ENCODE assay signal across 10 cellular contexts in the genomic region with DNA sequence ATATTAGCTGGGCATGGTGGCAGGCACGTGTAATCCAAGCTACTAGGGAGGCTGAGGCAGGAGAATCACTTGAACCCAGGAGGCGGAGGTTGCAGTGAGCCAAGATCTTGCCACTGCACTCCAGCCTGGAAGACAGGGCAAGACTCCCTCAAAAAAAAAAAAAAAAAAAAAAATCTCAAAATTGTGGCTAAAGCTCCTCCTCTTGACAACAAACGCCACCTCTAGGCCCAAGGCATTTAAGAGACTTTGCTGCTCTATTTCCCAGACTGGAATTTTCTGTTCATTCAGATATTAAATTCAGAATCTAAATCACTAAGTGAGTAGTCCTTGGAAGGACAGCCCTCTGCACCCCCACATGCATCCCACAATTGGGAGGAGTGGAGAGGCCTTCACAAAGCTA. TPM values are rescaled to one million over a fixed set of nuclear protein-coding genes. Genes with fewer than 3 reads are reported as not detected.
A peak's percentile ranks its signal among the peaks of the same experiment; 100 is the strongest.
DNase-seq lines count a peak whose midpoint lies in the region; ATAC-seq and TF ChIP-seq lines count a peak whose summit lies in the region.
"Had no signal": no experiment of that assay in that cellular context is flagged by ENCODE, and none has a peak within 500 bp of the region (broad histone marks: within the 10 kb centered on the region; RNA-seq: fewer than 3 reads in every experiment).

No MANE protein-coding gene starts in this region.

- H3K27ac ChIP-seq in subcutaneous abdominal adipose tissue (ENCODE audit: low read depth, low read length): peak overlapping the region; percentile 84

- H3K27me3 ChIP-seq in subcutaneous abdominal adipose tissue (ENCODE audit: control insufficient read depth in 5 of 5, insufficient read depth in 4 of 5, low read length in 5 of 5): no peaks in the 10 kb centered on the region
- H3K27me3 ChIP-seq: body of pancreas had no signal

- no peak for TF ChIP-seq CTCF in glutamatergic neuron (IDR thresholded peaks at IDR 0.05; ENCODE audit: partially characterized antibody, unreplicated experiment)

- H3K4me1 ChIP-seq in subcutaneous abdominal adipose tissue (ENCODE audit: control insufficient read depth in 5 of 5, insufficient read depth in 5 of 5, low read length in 5 of 5): peaks cover 0 to 40% (median 31%) of the 10 kb centered on the region in 5 donors

- no peaks in the 10 kb centered on the region for H3K9me3 Mint-ChIP-seq in activated naive CD4-positive, alpha-beta T cell treated with anti-CD3 and anti-CD28 coated beads, Interleukin-2, amount 10 ng/mL, durations not matched to agents 7 days and 5 days
- H3K9me3 Mint-ChIP-seq in activated naive CD4-positive, alpha-beta T cell treated with anti-CD3 and anti-CD28 coated beads, Interleukin-2, amount 50 U/mL, for 72 hours: no peaks in the 10 kb centered on the region
- H3K9me3 Mint-ChIP-seq in activated CD4-positive, alpha-beta memory T cell treated with anti-CD3 and anti-CD28 coated beads, Interleukin-2, amount 10 ng/mL, durations not matched to agents 7 days and 5 days: no peaks in the 10 kb centered on the region
- H3K9me3 Mint-ChIP-seq in glutamatergic neuron (ENCODE audit: unreplicated experiment): peaks cover 6% of the 10 kb centered on the region

- H3K4me3 ChIP-seq in subcutaneous abdominal adipose tissue (ENCODE audit: low read depth in 1 of 5, low read length in 5 of 5): peak overlapping the region in 3 of 5 donors; percentile 79 to 89 (median 87)

- H3K36me3 Mint-ChIP-seq in activated naive CD4-positive, alpha-beta T cell treated with anti-CD3 and anti-CD28 coated beads, Interleukin-2, amount 10 ng/mL, durations not matched to agents 7 days and 5 days: peaks cover 31% of the 10 kb centered on the region
- peaks cover 14 to 36% of the 10 kb centered on the region in 2 donors for H3K36me3 Mint-ChIP-seq in activated naive CD4-positive, alpha-beta T cell treated with anti-CD3 and anti-CD28 coated beads, Interleukin-2, amount 50 U/mL, for 72 hours
- H3K36me3 Mint-ChIP-seq in activated CD4-positive, alpha-beta memory T cell treated with anti-CD3 and anti-CD28 coated beads, Interleukin-2, amount 10 ng/mL, durations not matched to agents 7 days and 5 days (ENCODE audit: low read depth): peaks cover 30% of the 10 kb centered on the region
- no peaks in the 10 kb centered on the region for H3K36me3 Mint-ChIP-seq in glutamatergic neuron (ENCODE audit: unreplicated experiment)

- no peak for ATAC-seq in activated naive CD4-positive, alpha-beta T cell treated with anti-CD3 and anti-CD28 coated beads, Interleukin-2, amount 50 U/mL, for 72 hours
- no peak for ATAC-seq in GM21529 (IDR thresholded peaks at IDR 0.05; ENCODE audit: unreplicated experiment)
- no peak for ATAC-seq in GM21447 (IDR thresholded peaks at IDR 0.05; ENCODE audit: unreplicated experiment)
- ATAC-seq: body of pancreas had no signal

- no peaks in the 10 kb centered on the region for H3K27me3 Mint-ChIP-seq in activated naive CD4-positive, alpha-beta T cell treated with anti-CD3 and anti-CD28 coated beads, Interleukin-2, amount 10 ng/mL, durations not matched to agents 7 days and 5 days
- no peaks in the 10 kb centered on the region for H3K27me3 Mint-ChIP-seq in activated CD4-positive, alpha-beta memory T cell treated with anti-CD3 and anti-CD28 coated beads, Interleukin-2, amount 10 ng/mL, durations not matched to agents 7 days and 5 days
- peaks cover 4% of the 10 kb centered on the region for H3K27me3 Mint-ChIP-seq in glutamatergic neuron (ENCODE audit: unreplicated experiment)

- peaks cover 13 to 22% (median 16%) of the 10 kb centered on the region in 5 donors for H3K36me3 ChIP-seq in subcutaneous abdominal adipose tissue (ENCODE audit: control insufficient read depth in 5 of 5, insufficient read depth in 5 of 5, low read length in 5 of 5)

- H3K27ac Mint-ChIP-seq in activated naive CD4-positive, alpha-beta T cell treated with anti-CD3 and anti-CD28 coated beads, Interleukin-2, amount 10 ng/mL, durations not matched to agents 7 days and 5 days: no peak overlapping the region
- no peak overlapping the region for H3K27ac Mint-ChIP-seq in activated naive CD4-positive, alpha-beta T cell treated with anti-CD3 and anti-CD28 coated beads, Interleukin-2, amount 50 U/mL, for 72 hours
- H3K27ac Mint-ChIP-seq in activated CD4-positive, alpha-beta memory T cell treated with anti-CD3 and anti-CD28 coated beads, Interleukin-2, amount 10 ng/mL, durations not matched to agents 7 days and 5 days: no peak overlapping the region
- H3K27ac Mint-ChIP-seq in glutamatergic neuron (ENCODE audit: unreplicated experiment): no peak overlapping the region

- CTCF ChIA-PET in activated naive CD4-positive, alpha-beta T cell treated with anti-CD3 and anti-CD28 coated beads, Interleukin-2, amount 10 ng/mL, durations not matched to agents 7 days and 5 days (lab: Charles Lee): no interaction called here
- CTCF ChIA-PET in activated CD4-positive, alpha-beta memory T cell treated with anti-CD3 and anti-CD28 coated beads, Interleukin-2, amount 10 ng/mL, durations not matched to agents 7 days and 5 days (lab: Charles Lee): no interaction called here

- POLR2A ChIA-PET in activated CD4-positive, alpha-beta memory T cell treated with anti-CD3 and anti-CD28 coated beads, Interleukin-2, amount 10 ng/mL, durations not matched to agents 7 days and 5 days (lab: Charles Lee): interaction anchor here (1.2 to 3.3 kb wide), 3 partner anchors 19 to 34 kb away, joined by 3 to 65 read pairs (median 4); a partner anchor contains a TSS

- H3K9me3 ChIP-seq in subcutaneous abdominal adipose tissue (ENCODE audit: control insufficient read depth in 5 of 5, low read length in 5 of 5): no peaks in the 10 kb centered on the region
- H3K9me3 ChIP-seq: body of pancreas had no signal

- H3K4me3 Mint-ChIP-seq in activated naive CD4-positive, alpha-beta T cell treated with anti-CD3 and anti-CD28 coated beads, Interleukin-2, amount 10 ng/mL, durations not matched to agents 7 days and 5 days: peak overlapping the region; percentile 91
- peak overlapping the region; percentile 92 for H3K4me3 Mint-ChIP-seq in activated CD4-positive, alpha-beta memory T cell treated with anti-CD3 and anti-CD28 coated beads, Interleukin-2, amount 10 ng/mL, durations not matched to agents 7 days and 5 days
- H3K4me3 Mint-ChIP-seq in glutamatergic neuron (ENCODE audit: unreplicated experiment): peak overlapping the region; percentile 99

- peaks cover 45% of the 10 kb centered on the region for H3K4me1 Mint-ChIP-seq in activated naive CD4-positive, alpha-beta T cell treated with anti-CD3 and anti-CD28 coated beads, Interleukin-2, amount 10 ng/mL, durations not matched to agents 7 days and 5 days
- peaks cover 53% of the 10 kb centered on the region for H3K4me1 Mint-ChIP-seq in activated CD4-positive, alpha-beta memory T cell treated with anti-CD3 and anti-CD28 coated beads, Interleukin-2, amount 10 ng/mL, durations not matched to agents 7 days and 5 days
- H3K4me1 Mint-ChIP-seq in glutamatergic neuron (ENCODE audit: low read depth, unreplicated experiment): peaks cover 27% of the 10 kb centered on the region

- DNase-seq in activated naive CD4-positive, alpha-beta T cell treated with anti-CD3 and anti-CD28 coated beads, Interleukin-2, amount 10 ng/mL, durations not matched to agents 7 days and 5 days: no peak
- DNase-seq in activated naive CD4-positive, alpha-beta T cell treated with anti-CD3 and anti-CD28 coated beads, Interleukin-2, amount 50 U/mL, for 72 hours (ENCODE audit: low spot score in 2 of 2): no peak
- DNase-seq in activated CD4-positive, alpha-beta memory T cell treated with anti-CD3 and anti-CD28 coated beads, Interleukin-2, amount 10 ng/mL, durations not matched to agents 7 days and 5 days: no peak
- no peak for DNase-seq in glutamatergic neuron
- DNase-seq in NCI-H226: no peak
- DNase-seq: body of pancreas, SHP77 had no signal

- H3K9ac ChIP-seq in subcutaneous abdominal adipose tissue (ENCODE audit: low read length in 5 of 5): peak overlapping the region in 4 of 5 donors; percentile 13 to 86 (median 76)

RNA-seq across cellular contexts. Expression of a gene that starts 1.4 kb away (rescaled TPM):
- 10 to 100 TPM; 13.9 to 23.1 TPM for total RNA-seq in activated naive CD4-positive, alpha-beta T cell treated with anti-CD3 and anti-CD28 coated beads, Interleukin-2, amount 50 U/mL, for 72 hours
- total RNA-seq in activated CD4-positive, alpha-beta memory T cell treated with anti-CD3 and anti-CD28 coated beads, Interleukin-2, amount 10 ng/mL, durations not matched to agents 7 days and 5 days: 10 to 100 TPM; 17.8 to 18.4 TPM
- total RNA-seq in glutamatergic neuron (ENCODE audit: unreplicated experiment): 43.7 TPM

RNA-seq across cellular contexts. Expression of a gene that starts 32.8 kb away (rescaled TPM):
- total RNA-seq in activated naive CD4-positive, alpha-beta T cell treated with anti-CD3 and anti-CD28 coated beads, Interleukin-2, amount 50 U/mL, for 72 hours: 100 to 1,000 TPM in 1 of 2 donors, 10 to 100 TPM in 1; 86.4 to 100 TPM
- 10 to 100 TPM; 86.9 TPM for total RNA-seq in activated CD4-positive, alpha-beta memory T cell treated with anti-CD3 and anti-CD28 coated beads, Interleukin-2, amount 10 ng/mL, durations not matched to agents 7 days and 5 days
- total RNA-seq in glutamatergic neuron (ENCODE audit: unreplicated experiment): 118 TPM
